Comparison of ENCODE assay signal across 25 cellular contexts in genomic region chr14:104141621-104142091, GRCh38. TPM values are rescaled to one million over a fixed set of nuclear protein-coding genes. Genes with fewer than 3 reads are reported as not detected.
DNase-seq lines count a peak whose midpoint lies in the region; ATAC-seq, FAIRE-seq and TF ChIP-seq lines count a peak whose summit lies in the region.
"Had no signal": no experiment of that assay in that cellular context is flagged by ENCODE, and none has a peak within 500 bp of the region (broad histone marks: within the 10 kb centered on the region; RNA-seq: fewer than 3 reads in every experiment).

No MANE protein-coding gene starts in this region.

- H3K79me2 ChIP-seq in SK-N-SH (ENCODE audit: insufficient read depth): no peaks in the 10 kb centered on the region

- H3K9me3 ChIP-seq in SK-N-SH (no peaks in the 10 kb centered on the region), BLaER1 (no peaks in the 10 kb centered on the region), mesenchymal stem cell (ENCODE audit: control insufficient read depth, low read length) (no peaks in the 10 kb centered on the region)
- H3K9me3 ChIP-seq: upper lobe of left lung had no signal

- peak overlapping the region in 1 of 2 experiments; percentile 16 for H3K18ac ChIP-seq in mesenchymal stem cell (ENCODE audit: low read depth in 1 of 2, low read length in 2 of 2)

- no peak for FAIRE-seq in urothelium cell line (lab: Jason Lieb, UNC)

- H4K20me1 ChIP-seq in SK-N-SH (ENCODE audit: insufficient read depth) (no peaks in the 10 kb centered on the region), BLaER1 (peaks cover 86% of the 10 kb centered on the region)

- no peak for TF ChIP-seq EP300 in SK-N-SH (IDR thresholded peaks at IDR 0.05; ENCODE audit: borderline replicate concordance in 1 of 2, low read depth in 1 of 2, low read length in 1 of 2)

- no peaks in the 10 kb centered on the region for H3K9me3 Mint-ChIP-seq in mesothelial cell of epicardium
- H3K9me3 Mint-ChIP-seq: activated CD8-positive, alpha-beta T cell treated with anti-CD3 and anti-CD28 coated beads for 36 hours; CD4-positive, alpha-beta T cell had no signal

- H3K4me1 ChIP-seq in SK-N-SH (ENCODE audit: control insufficient read depth in 1 of 2, insufficient read depth in 2 of 2, low read depth in 1 of 2, low read length in 1 of 2) (peaks cover 0 to 84% of the 10 kb centered on the region in 2 experiments; a peak in 1 of 4 replicates), BLaER1 (peaks cover 73% of the 10 kb centered on the region), mesenchymal stem cell (ENCODE audit: control insufficient read depth, insufficient read depth, low read depth, low read length) (peaks cover 20% of the 10 kb centered on the region)

- peak; percentile 10 for DNase-seq in SK-N-SH
- DNase-seq in ecto neural progenitor cell (ENCODE audit: low spot score): peak; percentile 43
- peak; percentile 16 to 34 for DNase-seq in mesothelial cell of epicardium (ENCODE audit: low spot score in 2 of 2, unreplicated experiment in 2 of 2)
- DNase-seq in mesenchymal stem cell: no peak
- DNase-seq in urothelium cell line (ENCODE audit: low spot score): no peak
- DNase-seq in kidney tubule cell (ENCODE audit: low spot score): no peak
- DNase-seq: activated CD4-positive, CD25-positive, alpha-beta regulatory T cell; activated CD8-positive, alpha-beta T cell treated with anti-CD3 and anti-CD28 coated beads for 36 hours; EL; HCEC 1CT; NCI-H1048; NCI-H2029; NCI-H345; NCI-H774; stimulated activated CD4-positive, alpha-beta T cell treated with anti-CD3 and anti-CD28 coated beads, Interleukin-1b, Interleukin-23, amount 100 ng/mL, for 48 hours; substantia nigra; T-helper 9 cell had no signal

- H4K8ac ChIP-seq in mesenchymal stem cell (ENCODE audit: low read length): no peak overlapping the region

- H3K27ac ChIP-seq in SK-N-SH (ENCODE audit: low read depth in 2 of 2, low read length in 1 of 2): no peak overlapping the region; a peak in 1 of 4 replicates
- peak overlapping the region; percentile 45 for H3K27ac ChIP-seq in BLaER1
- H3K27ac ChIP-seq in mesenchymal stem cell (ENCODE audit: low read length, poor library complexity, severe bottlenecking): no peak overlapping the region
- H3K27ac ChIP-seq: 22Rv1, RWPE1, skin epidermis, upper lobe of left lung had no signal

- WGBS in SK-N-SH (ENCODE audit: low lambda C conversion rate): 80% methylated on average over 1 of the region's 15 CpGs
- 94% methylated on average over 15 of the region's 15 CpGs for WGBS in mesenchymal stem cell

- H2BK5ac ChIP-seq in mesenchymal stem cell (ENCODE audit: low read depth, low read length, poor library complexity, severe bottlenecking): no peak overlapping the region

- peaks cover 23% of the 10 kb centered on the region for H3K4me1 Mint-ChIP-seq in mesothelial cell of epicardium

- H3K4ac ChIP-seq in mesenchymal stem cell (ENCODE audit: low read depth in 1 of 2, low read length in 2 of 2): no peak overlapping the region

- CTCF ChIA-PET in SK-N-SH (lab: Yijun Ruan, JAX): interaction anchor here (1.4 to 4.0 kb wide), 8 partner anchors 9 to 422 kb away, joined by 4 to 26 read pairs (median 10); no protein-coding TSS in a partner anchor

- H3K4me2 ChIP-seq in SK-N-SH: no peak overlapping the region
- peak overlapping the region; percentile 100 for H3K4me2 ChIP-seq in BLaER1
- H3K4me2 ChIP-seq in mesenchymal stem cell (ENCODE audit: low read length, poor library complexity, severe bottlenecking): no peak overlapping the region

- H3K4me3 Mint-ChIP-seq in mesothelial cell of epicardium: no peak overlapping the region
- H3K4me3 Mint-ChIP-seq: activated CD8-positive, alpha-beta T cell treated with anti-CD3 and anti-CD28 coated beads for 36 hours had no signal

- H4K91ac ChIP-seq in mesenchymal stem cell (ENCODE audit: low read length): no peak overlapping the region

- no peak overlapping the region for H2BK15ac ChIP-seq in mesenchymal stem cell (ENCODE audit: low read depth, poor library complexity, severe bottlenecking)

- TF ChIP-seq RAD21 in SK-N-SH (IDR thresholded peaks at IDR 0.05; ENCODE audit: low read length): no peak

- H3K27me3 Mint-ChIP-seq in mesothelial cell of epicardium (ENCODE audit: low read depth): peaks cover 15% of the 10 kb centered on the region

- no peak overlapping the region for H3K27ac Mint-ChIP-seq in mesothelial cell of epicardium
- H3K27ac Mint-ChIP-seq: activated CD8-positive, alpha-beta T cell treated with anti-CD3 and anti-CD28 coated beads for 36 hours; CD4-positive, alpha-beta T cell had no signal

- H2BK120ac ChIP-seq in mesenchymal stem cell (ENCODE audit: low read depth, low read length): no peak overlapping the region

- peaks cover 6% of the 10 kb centered on the region; the same call in 1 of the 2 replicates for H3K27me3 ChIP-seq in SK-N-SH (ENCODE audit: insufficient read depth)
- H3K27me3 ChIP-seq in BLaER1: peaks cover 8% of the 10 kb centered on the region
- peaks cover 60 to 73% of the 10 kb centered on the region in 2 experiments for H3K27me3 ChIP-seq in mesenchymal stem cell (ENCODE audit: control insufficient read depth in 1 of 2, insufficient read depth in 1 of 2, low read length in 2 of 2)

- no peaks in the 10 kb centered on the region for H3K9me2 ChIP-seq in SK-N-SH

- H3K14ac ChIP-seq in mesenchymal stem cell (ENCODE audit: low read length in 2 of 2): peak overlapping the region in 1 of 2 experiments; percentile 59

- H2AFZ ChIP-seq in SK-N-SH (ENCODE audit: low read depth) (no peak overlapping the region), mesenchymal stem cell (ENCODE audit: low read depth, low read length) (no peak overlapping the region)

- POLR2A ChIA-PET in SK-N-SH (lab: Yijun Ruan, JAX): no interaction called here

- no peak overlapping the region for H3K9ac ChIP-seq in SK-N-SH
- peak overlapping the region; percentile 46; the same call in 1 of the 2 replicates for H3K9ac ChIP-seq in BLaER1
- H3K9ac ChIP-seq in mesenchymal stem cell (ENCODE audit: low read length): no peak overlapping the region

- TF ChIP-seq CTCF in SK-N-SH (IDR thresholded peaks at IDR 0.05) (no peak), mesothelial cell of epicardium (IDR thresholded peaks at IDR 0.05; ENCODE audit: unreplicated experiment) (no peak)

- H2AK5ac ChIP-seq in mesenchymal stem cell (ENCODE audit: low read length, severe bottlenecking): no peak overlapping the region

- H3K23ac ChIP-seq in mesenchymal stem cell (ENCODE audit: low read length in 2 of 2): no peak overlapping the region

- H2BK12ac ChIP-seq in mesenchymal stem cell (ENCODE audit: low read length in 2 of 2): no peak overlapping the region

- H3K4me3 ChIP-seq in SK-N-SH (ENCODE audit: low read depth in 2 of 2, low read length in 1 of 2) (no peak overlapping the region; a peak in 1 of 4 replicates), BLaER1 (no peak overlapping the region), mesenchymal stem cell (ENCODE audit: insufficient read depth in 1 of 2, low read depth in 1 of 2, low read length in 2 of 2) (no peak overlapping the region)
- H3K4me3 ChIP-seq: skin epidermis, upper lobe of left lung had no signal

- H3K36me3 Mint-ChIP-seq in mesothelial cell of epicardium: no peaks in the 10 kb centered on the region

- H3K79me1 ChIP-seq in mesenchymal stem cell (replicated peaks; ENCODE audit: low read length, poor library complexity, severe bottlenecking): no peaks in the 10 kb centered on the region

- H3K36me3 ChIP-seq in SK-N-SH (replicated peaks in 1 of 2; ENCODE audit: control insufficient read depth in 1 of 2, insufficient read depth in 2 of 2, low read length in 1 of 2) (no peaks in the 10 kb centered on the region), BLaER1 (peaks cover 33% of the 10 kb centered on the region; the same call in 1 of the 2 replicates), mesenchymal stem cell (ENCODE audit: control insufficient read depth in 1 of 2, insufficient read depth in 2 of 2, low read depth in 1 of 2, low read length in 2 of 2) (no peaks in the 10 kb centered on the region)
- H3K36me3 ChIP-seq: upper lobe of left lung had no signal

- H3F3A ChIP-seq in SK-N-SH (replicated peaks; ENCODE audit: insufficient read depth): no peaks in the 10 kb centered on the region

- ATAC-seq in SK-N-SH treated with all-trans-retinoic acid at 6 μM for 48 hours: no peak
- ATAC-seq: activated CD8-positive, alpha-beta T cell treated with anti-CD3 and anti-CD28 coated beads for 36 hours had no signal

TF ChIP-seq in SK-N-SH, 30 proteins besides CTCF, POLR2A, EP300 and RAD21 (continues in another document):
- TF ChIP-seq MEF2A (IDR thresholded peaks at IDR 0.05; ENCODE audit: borderline replicate concordance, low read depth) (no peak), FOXJ3 (CRISPR knock-in tag; IDR thresholded peaks at IDR 0.05) (no peak), USF2 (IDR thresholded peaks at IDR 0.05; ENCODE audit: borderline replicate concordance, low read depth, low read length) (no peak)

TF ChIP-seq in SK-N-SH treated with all-trans-retinoic acid at 6 μM for 48 hours, 23 proteins besides CTCF, POLR2A, EP300 and RAD21 (continues in another document):
- TF ChIP-seq ZFP3 (CRISPR knock-in tag; IDR thresholded peaks at IDR 0.05) (no peak), CSDC2 (CRISPR knock-in tag; IDR thresholded peaks at IDR 0.05) (no peak), PATZ1 (CRISPR knock-in tag; IDR thresholded peaks at IDR 0.05; ENCODE audit: borderline replicate concordance) (no peak)

RNA-seq across cellular contexts. Expression of gene KIF26A, which starts 3.3 kb away (rescaled TPM):
- 1.4 and 1.7 TPM in 2 replicates for polyA plus RNA-seq in SK-N-SH (2012; rRNA removed)
- polyA plus RNA-seq in SK-N-SH (2012; cell fraction: cytosol; rRNA removed): 0.79 and 1.5 TPM in 2 replicates
- 2.1 and 4.0 TPM in 2 replicates for polyA plus RNA-seq in SK-N-SH (2012; cell fraction: nucleus; rRNA removed)
- total RNA-seq in mesothelial cell of epicardium: 18.4 to 20.0 TPM (median 19.4 TPM) in 3 replicates
- polyA plus RNA-seq in mesenchymal stem cell (2013, experiment 1 of 2): 1.7 TPM
- polyA plus RNA-seq in mesenchymal stem cell (2013, experiment 2 of 2): 1.7 TPM

RNA-seq across cellular contexts. Expression of gene ASPG, which starts 56.2 kb away (rescaled TPM):
- not detected in 2 replicates for polyA plus RNA-seq in SK-N-SH (2012; rRNA removed)
- polyA plus RNA-seq in SK-N-SH (2012; cell fraction: cytosol; rRNA removed): not detected in 2 replicates
- polyA plus RNA-seq in SK-N-SH (2012; cell fraction: nucleus; rRNA removed): 0.01 TPM in 1 of 2 replicates, not detected in the other
- total RNA-seq in mesothelial cell of epicardium: 3.3 to 4.0 TPM (median 3.6 TPM) in 3 replicates
- not detected for polyA plus RNA-seq in mesenchymal stem cell (2013, experiment 1 of 2)
- polyA plus RNA-seq in mesenchymal stem cell (2013, experiment 2 of 2): not detected
- total RNA-seq: activated CD8-positive, alpha-beta T cell treated with anti-CD3 and anti-CD28 coated beads for 36 hours; CD4-positive, alpha-beta T cell; dermis microvascular lymphatic vessel endothelial cell had no signal

Comparison
In these comparisons a context has a peak if more than half of its experiments do, and no peak if none do; other contexts are left out.
1. DNase-seq: peak in SK-N-SH (single experiment), ecto neural progenitor cell (single experiment) and mesothelial cell of epicardium (2 of 2); none in mesenchymal stem cell (single experiment), urothelium cell line (single experiment) and kidney tubule cell (single experiment).